ENCODE assay signal across 8 cellular contexts in genomic region chr19:3687774-3688706, GRCh38. TPM values are rescaled to one million over a fixed set of nuclear protein-coding genes. Genes with fewer than 3 reads are reported as not detected.
DNase-seq lines count a peak whose midpoint lies in the region; ATAC-seq, FAIRE-seq and TF ChIP-seq lines count a peak whose summit lies in the region.

No MANE protein-coding gene starts in this region.

- TF ChIP-seq CTCF in activated B cell treated with CpG ODN at 0.5 μM for 24 hours (IDR thresholded peaks at IDR 0.05) (no peak), esophagus muscularis mucosa (IDR thresholded peaks at IDR 0.05) (no peak), PC-9 (conservative IDR thresholded peaks at IDR 0.05) (no peak)

- H3K9me3 ChIP-seq in esophagus muscularis mucosa (peaks cover 0 to 5% (median 0%) of the 10 kb centered on the region in 4 donors), small intestine (ENCODE audit: control insufficient read depth, low read depth) (no peaks in the 10 kb centered on the region), PC-9 (ENCODE audit: insufficient read depth, low read depth) (no peaks in the 10 kb centered on the region)

- H3K4me3 Mint-ChIP-seq in activated B cell treated with CpG ODN at 0.5 μM for 24 hours = peak overlapping the region; percentile 83

- H3K27ac Mint-ChIP-seq in activated B cell treated with CpG ODN at 0.5 μM for 24 hours = peak overlapping the region; percentile 92

- H3K4me2 ChIP-seq in PC-9 = no peak overlapping the region

- H3K27ac ChIP-seq in esophagus muscularis mucosa (replicated peaks in 1 of 4) = peak overlapping the region; percentile 43 to 78 (median 68)
- H3K27ac ChIP-seq in small intestine (ENCODE audit: low read depth in 1 of 2, low read length in 1 of 2) = no peak overlapping the region
- no peak overlapping the region for H3K27ac ChIP-seq in PC-9

- H3K4me3 ChIP-seq in esophagus muscularis mucosa (peak overlapping the region; percentile 19 to 34 (median 22)), small intestine (ENCODE audit: low read depth in 1 of 2, low read length in 2 of 2) (peak overlapping the region in 1 of 2 donors; percentile 33), PC-9 (no peak overlapping the region)

- H3K27me3 Mint-ChIP-seq in activated B cell treated with CpG ODN at 0.5 μM for 24 hours = no peaks in the 10 kb centered on the region

- peak; percentile 55 for ATAC-seq in activated B cell treated with CpG ODN at 0.5 μM for 24 hours (ENCODE audit: low read depth)

- intact Hi-C loops in activated B cell treated with CpG ODN at 0.5 μM for 24 hours (cut with micrococcal nuclease) (loop anchor here (1.0 to 2.0 kb wide), 2 partner anchors 12 to 17 kb away; partner anchors contain the start of gene PIP5K1C), esophagus muscularis mucosa (cut with DNase I) (no loop called here), PC-9 (cut with micrococcal nuclease; ENCODE audit: unreplicated experiment) (no loop called here)

- CTCF ChIA-PET in activated B cell treated with CpG ODN at 0.5 μM for 24 hours (lab: Charles Lee) (no interaction called here), PC-9 (lab: Charles Lee) (no interaction called here)

- TF ChIP-seq EP300 in esophagus muscularis mucosa (IDR thresholded peaks at IDR 0.05) = no peak

- no TSS peak for BruUV-seq in PC-9 (replicated peaks; lab: Mats Ljungman, UMichigan)

- FAIRE-seq in small intestine (lab: Jason Lieb, UNC) = no peak

- H3K4me1 ChIP-seq in esophagus muscularis mucosa (peaks cover 25 to 85% (median 74%) of the 10 kb centered on the region in 4 donors), small intestine (ENCODE audit: control insufficient read depth in 2 of 2, insufficient read depth in 1 of 2, low read depth in 1 of 2, low read length in 1 of 2) (no peaks in the 10 kb centered on the region), PC-9 (replicated peaks; ENCODE audit: insufficient read depth) (no peaks in the 10 kb centered on the region)

- peaks cover 57% of the 10 kb centered on the region for H3K4me1 Mint-ChIP-seq in activated B cell treated with CpG ODN at 0.5 μM for 24 hours

- 52% methylated on average over 12 of the region's 55 CpGs for WGBS in esophagus muscularis mucosa
- WGBS in small intestine, 3 donors = 18 to 29% (median 18%) methylated on average over 48 to 55 of the region's 55 CpGs

- H3K36me3 Mint-ChIP-seq in activated B cell treated with CpG ODN at 0.5 μM for 24 hours (ENCODE audit: low read depth) = peaks cover 6% of the 10 kb centered on the region

- no peaks in the 10 kb centered on the region for H3K9me3 Mint-ChIP-seq in activated B cell treated with CpG ODN at 0.5 μM for 24 hours

- POLR2A ChIA-PET in activated B cell treated with CpG ODN at 0.5 μM for 24 hours (lab: Charles Lee) = interaction anchor here (0.6 to 1.7 kb wide), 11 partner anchors 9 to 1288 kb away, joined by 3 to 13 read pairs (median 4); partner anchors contain the start of gene YJU2
- POLR2A ChIA-PET in PC-9 (lab: Charles Lee; ENCODE audit: unreplicated experiment) = no interaction called here

- no peaks in the 10 kb centered on the region for H3K79me2 ChIP-seq in PC-9 (ENCODE audit: low read depth)

- no peak for TF ChIP-seq POLR2A in esophagus muscularis mucosa (IDR thresholded peaks at IDR 0.05; ENCODE audit: low read depth)

- H3F3A ChIP-seq in PC-9 (ENCODE audit: insufficient read depth, low read depth) = no peaks in the 10 kb centered on the region

- no peaks in the 10 kb centered on the region for H4K20me1 ChIP-seq in PC-9 (ENCODE audit: insufficient read depth)

- H3K9me2 ChIP-seq in PC-9 (ENCODE audit: insufficient read depth) = no peaks in the 10 kb centered on the region

- H3K27me3 ChIP-seq in esophagus muscularis mucosa (no peaks in the 10 kb centered on the region), small intestine (ENCODE audit: control insufficient read depth in 2 of 2, insufficient read depth in 2 of 2, low read length in 2 of 2) (no peaks in the 10 kb centered on the region), PC-9 (ENCODE audit: insufficient read depth, low read depth) (no peaks in the 10 kb centered on the region)

- DNase-seq in GM19240 (ENCODE audit: insufficient read length, low spot score) (peak; percentile 55), activated B cell treated with CpG ODN at 0.5 μM for 24 hours (peak; percentile 50), esophagus muscularis mucosa (ENCODE audit: extremely low spot score) (no peak), small intestine (peak; percentile 65), NCI-H524 (lab: John Stamatoyannopoulos, UW) (no peak), SIG-M5 treated with dmso at 0.1 percent for 504 hours (lab: John Stamatoyannopoulos, UW; ENCODE audit: unreplicated experiment) (no peak), DMS 273 (lab: John Stamatoyannopoulos, UW; ENCODE audit: unreplicated experiment) (no peak), PC-9 (no peak)

- peaks cover 6 to 13% (median 11%) of the 10 kb centered on the region in 4 donors for H3K36me3 ChIP-seq in esophagus muscularis mucosa
- peaks cover 2 to 4% of the 10 kb centered on the region in 2 donors for H3K36me3 ChIP-seq in small intestine (ENCODE audit: control insufficient read depth in 2 of 2, insufficient read depth in 2 of 2, low read length in 2 of 2)
- no peaks in the 10 kb centered on the region for H3K36me3 ChIP-seq in PC-9 (ENCODE audit: low read depth)

- no peak overlapping the region for H2AFZ ChIP-seq in PC-9

RNA-seq across cellular contexts. Expression of gene PIP5K1C, which starts 12.2 kb away (rescaled TPM):
- total RNA-seq in activated B cell treated with CpG ODN at 0.5 μM for 24 hours (28.3 and 31.1 TPM in 2 replicates), esophagus muscularis mucosa (100 to 1,000 TPM in 2 of 4 donors, 10 to 100 TPM in 2; 73.2 to 180 (median 99.9) TPM), PC-9 (2021) (19.1 and 20.0 TPM in 2 replicates)
- polyA plus RNA-seq in small intestine = 10 to 100 TPM in 2 of 3 donors, 1 to 10 TPM in 1; 7.3 to 16.6 (median 10.5) TPM

RNA-seq across cellular contexts. Expression of gene TJP3, which starts 20.1 kb away (rescaled TPM):
- 0.86 and 1.7 TPM in 2 replicates for total RNA-seq in activated B cell treated with CpG ODN at 0.5 μM for 24 hours
- 1 to 10 TPM in 1 of 4 donors, under 1 TPM in 2, not detected in 1; 0.06 to 4.2 (median 0.17) TPM for total RNA-seq in esophagus muscularis mucosa
- 100 to 1,000 TPM in 2 of 3 donors, 10 to 100 TPM in 1; 74.5 to 385 (median 285) TPM for polyA plus RNA-seq in small intestine
- 56.8 and 71.5 TPM in 2 replicates for total RNA-seq in PC-9 (2021)

Comparison
In these comparisons a context has a peak if more than half of its experiments do, and no peak if none do; other contexts are left out.
1. DNase-seq: peak in GM19240 (single experiment), activated B cell treated with CpG ODN at 0.5 μM for 24 hours (single experiment) and small intestine (single experiment); none in esophagus muscularis mucosa (single experiment), NCI-H524 (0 of 2), SIG-M5 treated with dmso at 0.1 percent for 504 hours (single experiment), DMS 273 (single experiment) and PC-9 (0 of 2).
2. H3K27ac ChIP-seq: peak in esophagus muscularis mucosa (4 of 4); none in small intestine (0 of 2) and PC-9 (single experiment).
3. RNA of gene TJP3, which starts 20.1 kb away (total RNA-seq): 56.8 to 71.5 TPM in PC-9; 0.86 to 1.7 TPM in activated B cell treated with CpG ODN at 0.5 μM for 24 hours and 0.06 to 4.2 TPM in esophagus muscularis mucosa; every median in the first group is over 10 times any median in the second.